ENCODE assay signal across 9 cellular contexts in the genomic region with DNA sequence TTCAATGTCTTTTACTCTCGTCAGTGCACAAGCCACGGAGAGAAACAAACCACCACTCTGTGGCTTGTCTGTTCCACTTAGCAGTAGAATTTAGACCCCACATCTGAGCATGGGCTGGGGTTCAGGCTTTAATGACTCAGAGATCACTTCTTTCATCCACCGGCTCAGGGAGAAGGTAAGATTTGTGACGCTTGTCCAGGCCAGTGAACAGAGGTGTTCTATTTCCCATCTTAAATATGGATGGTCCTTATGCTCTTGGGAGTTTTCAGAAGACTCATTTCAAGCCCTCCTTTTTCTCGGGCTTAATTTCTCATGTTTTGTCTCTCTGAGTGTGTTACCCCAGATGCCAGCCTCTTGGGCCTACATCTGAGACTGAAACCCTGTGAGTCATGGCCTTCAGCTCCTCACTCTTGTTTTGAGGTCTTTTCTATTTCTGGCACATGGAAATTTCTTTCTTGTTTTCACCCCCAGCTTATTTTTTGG.
DNase-seq lines count a peak whose midpoint lies in the region; ATAC-seq and TF ChIP-seq lines count a peak whose summit lies in the region.
"Had no signal": no experiment of that assay in that cellular context is flagged by ENCODE, and none has a peak within 500 bp of the region (broad histone marks: within the 10 kb centered on the region; RNA-seq: fewer than 3 reads in every experiment).

No MANE protein-coding gene starts in this region.

- peak overlapping the region; percentile 81 for H3K27ac ChIP-seq in OCI-LY3 (ENCODE audit: low read length)

- peak; percentile 65 for DNase-seq in activated CD4-positive, alpha-beta T cell treated with anti-CD3 and anti-CD28 coated beads for 48 hours
- DNase-seq in activated CD4-positive, alpha-beta T cell treated with anti-CD3 and anti-CD28 coated beads, Interleukin-2, amount 10 ng/mL, durations not matched to agents 24 days and 14 days, result no peak
- DNase-seq in stimulated activated CD8-positive, alpha-beta memory T cell treated with anti-CD3 and anti-CD28 coated beads, Interleukin-4, amount 100 ng/mL, for 48 hours, result peak; percentile 53
- DNase-seq in HCEC 1CT (no peak), KBM-7 (no peak), GM19238 (ENCODE audit: insufficient read length, low spot score) (no peak)
- DNase-seq: NCI-H2227 treated with DMSO at 0.1 percent for 48 hours had no signal

- peak; percentile 81 for ATAC-seq in HG02840 (IDR thresholded peaks at IDR 0.05; ENCODE audit: low FRiP score, unreplicated experiment)

- H3K4me3 Mint-ChIP-seq in activated CD4-positive, alpha-beta T cell treated with anti-CD3 and anti-CD28 coated beads, Interleukin-2, amount 10 ng/mL, durations not matched to agents 24 days and 14 days, result no peak overlapping the region

- peak overlapping the region; percentile 61 for H3K4me2 ChIP-seq in OCI-LY3 (ENCODE audit: low read length)

- H2AFZ ChIP-seq in OCI-LY3 (ENCODE audit: low read depth, low read length), result peak overlapping the region; percentile 80

- H3K9me3 Mint-ChIP-seq in activated CD4-positive, alpha-beta T cell treated with anti-CD3 and anti-CD28 coated beads, Interleukin-2, amount 10 ng/mL, durations not matched to agents 24 days and 14 days, result peaks cover 5% of the 10 kb centered on the region

- intact Hi-C loops in activated CD4-positive, alpha-beta T cell treated with anti-CD3 and anti-CD28 coated beads, Interleukin-2, amount 10 ng/mL, durations not matched to agents 24 days and 14 days (cut with micrococcal nuclease), result no loop called here

- H3K36me3 ChIP-seq in OCI-LY3 (replicated peaks; ENCODE audit: low read depth, low read length), result no peaks in the 10 kb centered on the region

- peak overlapping the region; percentile 27 for H3K4me3 ChIP-seq in OCI-LY3 (ENCODE audit: low read length)

- no peaks in the 10 kb centered on the region for H3K9me3 ChIP-seq in OCI-LY3 (ENCODE audit: insufficient read depth, low read length)

- in situ Hi-C loops in KBM-7 (cut with MboI; ENCODE audit: low pct_unique_long_range_greater_than_20kb, low sequenced_read_pairs), result no loop called here

- H3K9ac ChIP-seq in OCI-LY3 (ENCODE audit: low read length), result peak overlapping the region; percentile 32; the same call in 1 of the 2 replicates

- H3K79me2 ChIP-seq in OCI-LY3 (ENCODE audit: low read length), result no peaks in the 10 kb centered on the region

- H3K4me1 ChIP-seq in OCI-LY3 (ENCODE audit: low read length), result peaks cover 38% of the 10 kb centered on the region

- no peaks in the 10 kb centered on the region for H3K27me3 ChIP-seq in OCI-LY3 (ENCODE audit: low read depth, low read length)

- peaks cover 20% of the 10 kb centered on the region for H3K27me3 Mint-ChIP-seq in activated CD4-positive, alpha-beta T cell treated with anti-CD3 and anti-CD28 coated beads, Interleukin-2, amount 10 ng/mL, durations not matched to agents 24 days and 14 days

- no peaks in the 10 kb centered on the region for H4K20me1 ChIP-seq in OCI-LY3 (ENCODE audit: insufficient read depth, low read length)

- no peak overlapping the region for H3K27ac Mint-ChIP-seq in activated CD4-positive, alpha-beta T cell treated with anti-CD3 and anti-CD28 coated beads, Interleukin-2, amount 10 ng/mL, durations not matched to agents 24 days and 14 days

- TF ChIP-seq CTCF in OCI-LY3 (IDR thresholded peaks at IDR 0.05; ENCODE audit: low read depth, low read length), result no peak

- H3K4me1 Mint-ChIP-seq in activated CD4-positive, alpha-beta T cell treated with anti-CD3 and anti-CD28 coated beads, Interleukin-2, amount 10 ng/mL, durations not matched to agents 24 days and 14 days, result peaks cover 2% of the 10 kb centered on the region

- H3K36me3 Mint-ChIP-seq in activated CD4-positive, alpha-beta T cell treated with anti-CD3 and anti-CD28 coated beads, Interleukin-2, amount 10 ng/mL, durations not matched to agents 24 days and 14 days (ENCODE audit: low read depth), result no peaks in the 10 kb centered on the region

Comparison
In these comparisons a context has a peak if more than half of its experiments do, and no peak if none do; other contexts are left out.
1. DNase-seq: peak in activated CD4-positive, alpha-beta T cell treated with anti-CD3 and anti-CD28 coated beads for 48 hours (single experiment) and stimulated activated CD8-positive, alpha-beta memory T cell treated with anti-CD3 and anti-CD28 coated beads, Interleukin-4, amount 100 ng/mL, for 48 hours (single experiment); none in activated CD4-positive, alpha-beta T cell treated with anti-CD3 and anti-CD28 coated beads, Interleukin-2, amount 10 ng/mL, durations not matched to agents 24 days and 14 days (single experiment), HCEC 1CT (single experiment), KBM-7 (single experiment) and GM19238 (single experiment).